8 cellular contexts compared by ENCODE assay signal in genomic region chr2:20596973-20597867, GRCh38. TPM values are rescaled to one million over a fixed set of nuclear protein-coding genes. Genes with fewer than 3 reads are reported as not detected.
DNase-seq lines count a peak whose midpoint lies in the region; ATAC-seq and TF ChIP-seq lines count a peak whose summit lies in the region.

No MANE protein-coding gene starts in this region.

- no peak overlapping the region for H2AFZ ChIP-seq in mammary epithelial cell (ENCODE audit: low read depth, low read length)

- dilution Hi-C loops in mammary epithelial cell (cut with HindIII; ENCODE audit: low sequenced_read_pairs), result loop anchor here (5.0 kb wide), 1 partner anchor 80 kb away; no protein-coding TSS in a partner anchor

- H3K4me2 ChIP-seq in mammary epithelial cell (ENCODE audit: insufficient read depth, low read depth, low read length), result no peak overlapping the region

- WGBS in transverse colon (ENCODE audit: low coverage in 1 of 2), 2 donors, result 0 to 64% methylated on average over 1 to 9 of the region's 9 CpGs
- WGBS in mammary epithelial cell (ENCODE audit: low coverage, missing lambda C conversion rate), result 76% methylated on average over 6 of the region's 9 CpGs

- CTCF ChIA-PET in activated CD4-positive, alpha-beta T cell treated with anti-CD3 and anti-CD28 coated beads for 36 hours (lab: Charles Lee), result interaction anchor here (1.0 kb wide), 1 partner anchor 186 kb away, joined by 4 read pairs; no protein-coding TSS in a partner anchor
- CTCF ChIA-PET in activated CD4-positive, alpha-beta T cell treated with anti-CD3 and anti-CD28 coated beads, Interleukin-2, amount 10 ng/mL, durations not matched to agents 7 days and 5 days (lab: Charles Lee), result interaction anchor here (0.9 to 1.6 kb wide), 4 partner anchors 9 to 192 kb away, joined by 3 to 4 read pairs (median 3); no protein-coding TSS in a partner anchor
- CTCF ChIA-PET in mammary epithelial cell (lab: Charles Lee; ENCODE audit: low non-redundant PET), result no interaction called here

- no TSS peak for BruUV-seq in mammary epithelial cell (replicated peaks; lab: Mats Ljungman, UMichigan)

- intact Hi-C loops in activated CD4-positive, alpha-beta T cell treated with anti-CD3 and anti-CD28 coated beads for 36 hours (cut with DNase I, micrococcal nuclease), result no loop called here
- intact Hi-C loops in mucosa of descending colon (cut with DNase I, micrococcal nuclease) (no loop called here), transverse colon (cut with DNase I; ENCODE audit: low total_unique reads) (no loop called here), mammary epithelial cell (cut with micrococcal nuclease) (no loop called here)
- intact Hi-C loops in activated T-helper 1 cell treated with anti-CD3 and anti-CD28 coated beads, Interleukin-12 subunit alpha, Interleukin-12 subunit beta, Interleukin-2, Interleukin-4 antibody, amounts not matched to agents 30 ng/mL and 10 ng/mL and 1 ng/mL, durations not matched to agents 14 hours and 24 hours and 36 hours (cut with micrococcal nuclease), result no loop called here

- H3K27me3 ChIP-seq in transverse colon (no peaks in the 10 kb centered on the region), mammary epithelial cell (ENCODE audit: insufficient read depth, low read length) (no peaks in the 10 kb centered on the region)

- TF ChIP-seq POLR2A in transverse colon (IDR thresholded peaks at IDR 0.05), result no peak

- no peaks in the 10 kb centered on the region for H3K27me3 Mint-ChIP-seq in activated CD4-positive, alpha-beta T cell treated with anti-CD3 and anti-CD28 coated beads for 36 hours
- H3K27me3 Mint-ChIP-seq in activated CD4-positive, alpha-beta T cell treated with anti-CD3 and anti-CD28 coated beads, Interleukin-2, amount 10 ng/mL, durations not matched to agents 7 days and 5 days, result no peaks in the 10 kb centered on the region
- H3K27me3 Mint-ChIP-seq in endothelial cell (ENCODE audit: unreplicated experiment), result peaks cover 18% of the 10 kb centered on the region
- H3K27me3 Mint-ChIP-seq in activated T-helper 1 cell treated with anti-CD3 and anti-CD28 coated beads, Interleukin-12 subunit alpha, Interleukin-12 subunit beta, Interleukin-2, Interleukin-4 antibody, amounts not matched to agents 30 ng/mL and 10 ng/mL and 1 ng/mL, durations not matched to agents 14 hours and 24 hours and 36 hours (ENCODE audit: insufficient read depth), result no peaks in the 10 kb centered on the region

- TF ChIP-seq CTCF in endothelial cell (IDR thresholded peaks at IDR 0.05; ENCODE audit: unreplicated experiment), result no peak
- TF ChIP-seq CTCF in mucosa of descending colon (IDR thresholded peaks at IDR 0.05), result no peak
- TF ChIP-seq CTCF in transverse colon (IDR thresholded peaks at IDR 0.05), result no peak
- TF ChIP-seq CTCF in mammary epithelial cell (conservative IDR thresholded peaks at IDR 0.05 in 1 of 2, IDR thresholded peaks at IDR 0.05 in 1 of 2; ENCODE audit: extremely low read depth in 1 of 2, insufficient read depth in 1 of 2, low read depth in 1 of 2, low read length in 2 of 2), result no peak

- H3K4me1 ChIP-seq in mucosa of descending colon (ENCODE audit: low read depth) (no peaks in the 10 kb centered on the region), transverse colon (peaks cover 13 to 37% (median 25%) of the 10 kb centered on the region in 4 donors), mammary epithelial cell (ENCODE audit: insufficient read depth, low read length) (peaks cover 30% of the 10 kb centered on the region)

- H3K9ac ChIP-seq in mammary epithelial cell (ENCODE audit: insufficient read depth, low read length), result no peak overlapping the region

- POLR2A ChIA-PET in activated CD4-positive, alpha-beta T cell treated with anti-CD3 and anti-CD28 coated beads for 36 hours (lab: Charles Lee), result no interaction called here
- POLR2A ChIA-PET in activated CD4-positive, alpha-beta T cell treated with anti-CD3 and anti-CD28 coated beads, Interleukin-2, amount 10 ng/mL, durations not matched to agents 7 days and 5 days (lab: Charles Lee), result no interaction called here

- no peaks in the 10 kb centered on the region for H3K9me3 ChIP-seq in mucosa of descending colon
- no peaks in the 10 kb centered on the region for H3K9me3 ChIP-seq in transverse colon
- H3K9me3 ChIP-seq in mammary epithelial cell (replicated peaks; ENCODE audit: insufficient read depth, low read length), result no peaks in the 10 kb centered on the region

- in situ Hi-C loops in transverse colon (cut with MboI; ENCODE audit: low pct_ligation_motif_present in 1 of 4, low pct_unique_long_range_greater_than_20kb in 1 of 4, low sequenced_read_pairs in 3 of 4) (no loop called here), mammary epithelial cell (cut with MboI; ENCODE audit: low sequenced_read_pairs in 2 of 2) (no loop called here)

- H3K9me3 Mint-ChIP-seq in activated CD4-positive, alpha-beta T cell treated with anti-CD3 and anti-CD28 coated beads for 36 hours (ENCODE audit: low read depth), result no peaks in the 10 kb centered on the region
- no peaks in the 10 kb centered on the region for H3K9me3 Mint-ChIP-seq in activated CD4-positive, alpha-beta T cell treated with anti-CD3 and anti-CD28 coated beads, Interleukin-2, amount 10 ng/mL, durations not matched to agents 7 days and 5 days
- no peaks in the 10 kb centered on the region for H3K9me3 Mint-ChIP-seq in endothelial cell (ENCODE audit: unreplicated experiment)
- no peaks in the 10 kb centered on the region for H3K9me3 Mint-ChIP-seq in activated T-helper 1 cell treated with anti-CD3 and anti-CD28 coated beads, Interleukin-12 subunit alpha, Interleukin-12 subunit beta, Interleukin-2, Interleukin-4 antibody, amounts not matched to agents 30 ng/mL and 10 ng/mL and 1 ng/mL, durations not matched to agents 14 hours and 24 hours and 36 hours

- H3K36me3 Mint-ChIP-seq in activated CD4-positive, alpha-beta T cell treated with anti-CD3 and anti-CD28 coated beads for 36 hours (ENCODE audit: low read depth), result no peaks in the 10 kb centered on the region
- H3K36me3 Mint-ChIP-seq in activated CD4-positive, alpha-beta T cell treated with anti-CD3 and anti-CD28 coated beads, Interleukin-2, amount 10 ng/mL, durations not matched to agents 7 days and 5 days (ENCODE audit: low read depth), result no peaks in the 10 kb centered on the region
- no peaks in the 10 kb centered on the region for H3K36me3 Mint-ChIP-seq in endothelial cell (ENCODE audit: low read depth, unreplicated experiment)
- H3K36me3 Mint-ChIP-seq in activated T-helper 1 cell treated with anti-CD3 and anti-CD28 coated beads, Interleukin-12 subunit alpha, Interleukin-12 subunit beta, Interleukin-2, Interleukin-4 antibody, amounts not matched to agents 30 ng/mL and 10 ng/mL and 1 ng/mL, durations not matched to agents 14 hours and 24 hours and 36 hours (ENCODE audit: low read depth), result no peaks in the 10 kb centered on the region

- H3K36me3 ChIP-seq in mucosa of descending colon (ENCODE audit: low read depth) (no peaks in the 10 kb centered on the region), transverse colon (no peaks in the 10 kb centered on the region), mammary epithelial cell (ENCODE audit: insufficient read depth, low read length) (no peaks in the 10 kb centered on the region)

- H3K27ac Mint-ChIP-seq in activated CD4-positive, alpha-beta T cell treated with anti-CD3 and anti-CD28 coated beads for 36 hours, result peak overlapping the region; percentile 3
- H3K27ac Mint-ChIP-seq in activated CD4-positive, alpha-beta T cell treated with anti-CD3 and anti-CD28 coated beads, Interleukin-2, amount 10 ng/mL, durations not matched to agents 7 days and 5 days, result no peak overlapping the region
- H3K27ac Mint-ChIP-seq in endothelial cell (ENCODE audit: unreplicated experiment), result peak overlapping the region; percentile 74
- no peak overlapping the region for H3K27ac Mint-ChIP-seq in activated T-helper 1 cell treated with anti-CD3 and anti-CD28 coated beads, Interleukin-12 subunit alpha, Interleukin-12 subunit beta, Interleukin-2, Interleukin-4 antibody, amounts not matched to agents 30 ng/mL and 10 ng/mL and 1 ng/mL, durations not matched to agents 14 hours and 24 hours and 36 hours

- peak; percentile 52 for TF ChIP-seq EP300 in transverse colon (IDR thresholded peaks at IDR 0.05; ENCODE audit: low read depth)

- H3K4me3 ChIP-seq in mucosa of descending colon (no peak overlapping the region), transverse colon (no peak overlapping the region), mammary epithelial cell (replicated peaks in 1 of 3; ENCODE audit: insufficient read depth in 1 of 3, low read depth in 2 of 3, low read length in 3 of 3) (no peak overlapping the region)

- peaks cover 6% of the 10 kb centered on the region for H3K4me1 Mint-ChIP-seq in activated CD4-positive, alpha-beta T cell treated with anti-CD3 and anti-CD28 coated beads for 36 hours
- H3K4me1 Mint-ChIP-seq in activated CD4-positive, alpha-beta T cell treated with anti-CD3 and anti-CD28 coated beads, Interleukin-2, amount 10 ng/mL, durations not matched to agents 7 days and 5 days, result peaks cover 9% of the 10 kb centered on the region
- peaks cover 34% of the 10 kb centered on the region for H3K4me1 Mint-ChIP-seq in endothelial cell (ENCODE audit: unreplicated experiment)
- H3K4me1 Mint-ChIP-seq in activated T-helper 1 cell treated with anti-CD3 and anti-CD28 coated beads, Interleukin-12 subunit alpha, Interleukin-12 subunit beta, Interleukin-2, Interleukin-4 antibody, amounts not matched to agents 30 ng/mL and 10 ng/mL and 1 ng/mL, durations not matched to agents 14 hours and 24 hours and 36 hours (ENCODE audit: low read depth), result peaks cover 9% of the 10 kb centered on the region

- no peaks in the 10 kb centered on the region for H3K79me2 ChIP-seq in mammary epithelial cell (ENCODE audit: insufficient read depth, low read length)

- H3K27ac ChIP-seq in transverse colon (peak overlapping the region; percentile 62 to 73 (median 71)), mammary epithelial cell (ENCODE audit: insufficient read depth, low read depth, low read length) (no peak overlapping the region)

- no peaks in the 10 kb centered on the region for H4K20me1 ChIP-seq in mammary epithelial cell (ENCODE audit: insufficient read depth, low read length)

- no peak for ATAC-seq in activated CD4-positive, alpha-beta T cell treated with anti-CD3 and anti-CD28 coated beads for 36 hours
- peak; percentile 64 for ATAC-seq in mucosa of descending colon
- ATAC-seq in GM21515 (IDR thresholded peaks at IDR 0.05; ENCODE audit: unreplicated experiment), result no peak

- H3K4me3 Mint-ChIP-seq in activated CD4-positive, alpha-beta T cell treated with anti-CD3 and anti-CD28 coated beads for 36 hours, result no peak overlapping the region
- H3K4me3 Mint-ChIP-seq in activated CD4-positive, alpha-beta T cell treated with anti-CD3 and anti-CD28 coated beads, Interleukin-2, amount 10 ng/mL, durations not matched to agents 7 days and 5 days, result no peak overlapping the region
- H3K4me3 Mint-ChIP-seq in endothelial cell (ENCODE audit: unreplicated experiment), result no peak overlapping the region
- no peak overlapping the region for H3K4me3 Mint-ChIP-seq in activated T-helper 1 cell treated with anti-CD3 and anti-CD28 coated beads, Interleukin-12 subunit alpha, Interleukin-12 subunit beta, Interleukin-2, Interleukin-4 antibody, amounts not matched to agents 30 ng/mL and 10 ng/mL and 1 ng/mL, durations not matched to agents 14 hours and 24 hours and 36 hours

- DNase-seq in activated CD4-positive, alpha-beta T cell treated with anti-CD3 and anti-CD28 coated beads for 36 hours, result no peak
- no peak for DNase-seq in activated CD4-positive, alpha-beta T cell treated with anti-CD3 and anti-CD28 coated beads, Interleukin-2, amount 10 ng/mL, durations not matched to agents 7 days and 5 days
- DNase-seq in endothelial cell (ENCODE audit: low spot score) (no peak), mucosa of descending colon (peak in 1 of 3 donors; percentile 34), transverse colon (peak; percentile 46), mammary epithelial cell (no peak)
- DNase-seq in activated T-helper 1 cell treated with anti-CD3 and anti-CD28 coated beads, Interleukin-12 subunit alpha, Interleukin-12 subunit beta, Interleukin-2, Interleukin-4 antibody, amounts not matched to agents 30 ng/mL and 10 ng/mL and 1 ng/mL, durations not matched to agents 14 hours and 24 hours and 36 hours (ENCODE audit: low spot score), result no peak

RNA-seq across cellular contexts. Expression of gene HS1BP3, which starts 53.7 kb away (rescaled TPM):
- 1 to 10 TPM; 6.2 to 7.1 TPM for total RNA-seq in activated CD4-positive, alpha-beta T cell treated with anti-CD3 and anti-CD28 coated beads for 36 hours
- total RNA-seq in activated CD4-positive, alpha-beta T cell treated with anti-CD3 and anti-CD28 coated beads, Interleukin-2, amount 10 ng/mL, durations not matched to agents 7 days and 5 days, result 10 to 100 TPM; 14.1 to 14.4 TPM
- 33.6 TPM for total RNA-seq in endothelial cell (ENCODE audit: unreplicated experiment)
- total RNA-seq in mucosa of descending colon, result 10 to 100 TPM; 28.8 to 47.0 (median 29.7) TPM
- total RNA-seq in transverse colon, result 10 to 100 TPM; 29.5 to 44.2 (median 33.1) TPM
- total RNA-seq in mammary epithelial cell, result 10 to 100 TPM; 20.5 to 26.5 TPM
- polyA plus RNA-seq in mammary epithelial cell, result 13.4 TPM
- polyA minus RNA-seq in mammary epithelial cell, result 27.1 TPM
- total RNA-seq in activated T-helper 1 cell treated with anti-CD3 and anti-CD28 coated beads, Interleukin-12 subunit alpha, Interleukin-12 subunit beta, Interleukin-2, Interleukin-4 antibody, amounts not matched to agents 30 ng/mL and 10 ng/mL and 1 ng/mL, durations not matched to agents 14 hours and 24 hours and 36 hours, result 9.1 and 10.2 TPM in 2 replicates

Comparison
In these comparisons a context has a peak if more than half of its experiments do, and no peak if none do; other contexts are left out.
1. H3K27ac Mint-ChIP-seq: peak in activated CD4-positive, alpha-beta T cell treated with anti-CD3 and anti-CD28 coated beads for 36 hours (single experiment) and endothelial cell (single experiment); none in activated CD4-positive, alpha-beta T cell treated with anti-CD3 and anti-CD28 coated beads, Interleukin-2, amount 10 ng/mL, durations not matched to agents 7 days and 5 days (single experiment) and activated T-helper 1 cell treated with anti-CD3 and anti-CD28 coated beads, Interleukin-12 subunit alpha, Interleukin-12 subunit beta, Interleukin-2, Interleukin-4 antibody, amounts not matched to agents 30 ng/mL and 10 ng/mL and 1 ng/mL, durations not matched to agents 14 hours and 24 hours and 36 hours (single experiment).